8 cellular contexts compared by ENCODE assay signal in genomic region chr16:30378236-30379164, GRCh38. TPM values are rescaled to one million over a fixed set of nuclear protein-coding genes. Genes with fewer than 3 reads are reported as not detected.
DNase-seq lines count a peak whose midpoint lies in the region; FAIRE-seq and TF ChIP-seq lines count a peak whose summit lies in the region.

No MANE protein-coding gene starts in this region.

- H3K27me3 ChIP-seq in HAP-1 (ENCODE audit: low read depth), result no peaks in the 10 kb centered on the region
- no peaks in the 10 kb centered on the region for H3K27me3 ChIP-seq in MG63
- H3K27me3 ChIP-seq in neuron (ENCODE audit: insufficient read depth, low read length), result no peaks in the 10 kb centered on the region

- peaks cover 10% of the 10 kb centered on the region for H3K4me1 ChIP-seq in HAP-1
- H3K4me1 ChIP-seq in neuron (ENCODE audit: insufficient read depth, low read length), result peaks cover 15% of the 10 kb centered on the region

- H3K4me3 ChIP-seq in HAP-1 (peak overlapping the region; percentile 54), MG63 (peak overlapping the region; percentile 62), foreskin fibroblast (ENCODE audit: low read depth in 1 of 2, low read length in 2 of 2) (peak overlapping the region; percentile 80 to 93), neuron (ENCODE audit: low read length) (peak overlapping the region; percentile 54)

- peak; percentile 88 for FAIRE-seq in G401.6 (lab: Jason Lieb, UNC)

- peak; percentile 94 to 99 for DNase-seq in HAP-1 (ENCODE audit: low spot score in 2 of 2)
- DNase-seq in MG63, result peak; percentile 99
- DNase-seq in SHP77 (lab: John Stamatoyannopoulos, UW), result peak; percentile 96
- DNase-seq in activated gamma-delta T cell treated with Interleukin-2 at 50 U/mL for 16 hours, result peak; percentile 100
- peak; percentile 98 to 99 for DNase-seq in foreskin fibroblast
- DNase-seq in stromal cell of bone marrow (ENCODE audit: low read depth), result peak; percentile 97

- no peak overlapping the region for H2AFZ ChIP-seq in neuron (ENCODE audit: low read depth, low read length)

- no peak for TF ChIP-seq CTCF in foreskin fibroblast (IDR thresholded peaks at IDR 0.05; ENCODE audit: low read depth, low read length)

- in situ Hi-C loops in HAP-1 (cut with MboI; ENCODE audit: low sequenced_read_pairs), result loop anchor here (25.0 kb wide), 2 partner anchors 291 to 534 kb away; partner anchors contain the start of genes FBXL19, PPP4C, TBX6 and YPEL3

- H3K36me3 ChIP-seq in HAP-1 (replicated peaks), result no peaks in the 10 kb centered on the region
- peaks cover 2% of the 10 kb centered on the region; the same call in 1 of the 2 replicates for H3K36me3 ChIP-seq in MG63
- no peaks in the 10 kb centered on the region for H3K36me3 ChIP-seq in neuron (ENCODE audit: insufficient read depth, low read length)

- H3K9me3 ChIP-seq in HAP-1 (no peaks in the 10 kb centered on the region), MG63 (no peaks in the 10 kb centered on the region), neuron (ENCODE audit: low read length) (no peaks in the 10 kb centered on the region)

RNA-seq across cellular contexts. Expression of gene SEPTIN1, which starts 3.9 kb away (rescaled TPM):
- total RNA-seq in MG63 (2014; rRNA removed; shearing (Covaris generic); ENCODE audit: low replicate concordance), result not detected in 2 replicates

RNA-seq across cellular contexts. Expression of gene MYL11, which starts 3.9 kb away (rescaled TPM):
- total RNA-seq in MG63 (2014; rRNA removed; shearing (Covaris generic); ENCODE audit: low replicate concordance), result not detected in 2 replicates

RNA-seq across cellular contexts. Expression of gene TBC1D10B, which starts 8.2 kb away (rescaled TPM):
- 40.3 and 60.6 TPM in 2 replicates for total RNA-seq in MG63 (2014; rRNA removed; shearing (Covaris generic); ENCODE audit: low replicate concordance)

RNA-seq across cellular contexts. Expression of gene ZNF48, which starts 16.7 kb away (rescaled TPM):
- total RNA-seq in MG63 (2014; rRNA removed; shearing (Covaris generic); ENCODE audit: low replicate concordance), result 17.2 and 19.8 TPM in 2 replicates

RNA-seq across cellular contexts. Expression of gene CD2BP2, which starts 23.4 kb away (rescaled TPM):
- 43.8 and 70.0 TPM in 2 replicates for total RNA-seq in MG63 (2014; rRNA removed; shearing (Covaris generic); ENCODE audit: low replicate concordance)

Comparison
In these comparisons a context has a peak if more than half of its experiments do, and no peak if none do; other contexts are left out.
1. Peak in every context shown above with its lines: DNase-seq and H3K4me3 ChIP-seq.